22 cellular contexts compared by ENCODE assay signal in genomic region chr1:178155478-178156255, GRCh38.
DNase-seq lines count a peak whose midpoint lies in the region; ATAC-seq, FAIRE-seq and TF ChIP-seq lines count a peak whose summit lies in the region.
"Had no signal": no experiment of that assay in that cellular context is flagged by ENCODE, and none has a peak within 500 bp of the region (broad histone marks: within the 10 kb centered on the region; RNA-seq: fewer than 3 reads in every experiment).

No MANE protein-coding gene starts in this region.

- BruUV-seq in Caco-2 (replicated peaks; lab: Mats Ljungman, UMichigan) = no TSS peak

- no peak overlapping the region for H3K27ac Mint-ChIP-seq in Caco-2 (ENCODE audit: unreplicated experiment)
- H3K27ac Mint-ChIP-seq in nephron progenitor cell = peak overlapping the region; percentile 29
- no peak overlapping the region for H3K27ac Mint-ChIP-seq in endothelial cell (ENCODE audit: unreplicated experiment)
- H3K27ac Mint-ChIP-seq: activated naive CD4-positive, alpha-beta T cell treated with anti-CD3 and anti-CD28 coated beads for 36 hours; endodermal cell had no signal

- peaks cover 14% of the 10 kb centered on the region; the same call in 1 of the 2 replicates for H3K4me1 ChIP-seq in Caco-2
- H3K4me1 ChIP-seq: SJSA1 had no signal

- H3K4me1 Mint-ChIP-seq in Caco-2 (ENCODE audit: low read depth, unreplicated experiment) (peaks cover 17% of the 10 kb centered on the region), nephron progenitor cell (no peaks in the 10 kb centered on the region), endothelial cell (ENCODE audit: unreplicated experiment) (peaks cover 9% of the 10 kb centered on the region)

- H3K9me3 Mint-ChIP-seq in Caco-2 (ENCODE audit: unreplicated experiment) (no peaks in the 10 kb centered on the region), nephron progenitor cell (no peaks in the 10 kb centered on the region), endothelial cell (ENCODE audit: unreplicated experiment) (no peaks in the 10 kb centered on the region)
- H3K9me3 Mint-ChIP-seq: activated naive CD4-positive, alpha-beta T cell treated with anti-CD3 and anti-CD28 coated beads for 36 hours; activated T-cell treated with anti-CD3 and anti-CD28 coated beads, Interleukin-2, amount 50 U/mL, for 4 hours; endodermal cell had no signal

- no peaks in the 10 kb centered on the region for H3K9me3 ChIP-seq in Caco-2
- H3K9me3 ChIP-seq: heart left ventricle, SJSA1, thoracic aorta had no signal

- H3K36me3 ChIP-seq in Caco-2 (ENCODE audit: control insufficient read depth, insufficient read depth, low read length) = no peaks in the 10 kb centered on the region
- H3K36me3 ChIP-seq: heart left ventricle, SJSA1, thoracic aorta had no signal

- H3K36me3 Mint-ChIP-seq in Caco-2 (ENCODE audit: insufficient read depth, unreplicated experiment) (no peaks in the 10 kb centered on the region), nephron progenitor cell (ENCODE audit: low read depth) (no peaks in the 10 kb centered on the region), endothelial cell (ENCODE audit: low read depth, unreplicated experiment) (no peaks in the 10 kb centered on the region)

- peak; percentile 83 for FAIRE-seq in RCC 7860 (lab: Jason Lieb, UNC)

- POLR2A ChIA-PET in Caco-2 (lab: Charles Lee) = interaction anchor here (0.7 kb wide), 1 partner anchor 64 kb away, joined by 4 read pairs; no protein-coding TSS in a partner anchor

- H3K4me3 Mint-ChIP-seq in Caco-2 (ENCODE audit: unreplicated experiment) (peak overlapping the region; percentile 27), nephron progenitor cell (no peak overlapping the region), endothelial cell (ENCODE audit: unreplicated experiment) (no peak overlapping the region)
- H3K4me3 Mint-ChIP-seq: activated naive CD4-positive, alpha-beta T cell treated with anti-CD3 and anti-CD28 coated beads for 36 hours; activated T-cell treated with anti-CD3 and anti-CD28 coated beads, Interleukin-2, amount 50 U/mL, for 4 hours; endodermal cell had no signal

- H3K27me3 Mint-ChIP-seq in Caco-2 (ENCODE audit: insufficient read depth, unreplicated experiment) (no peaks in the 10 kb centered on the region), nephron progenitor cell (ENCODE audit: low read depth, poor library complexity) (peaks cover under 1% of the 10 kb centered on the region), endothelial cell (ENCODE audit: unreplicated experiment) (no peaks in the 10 kb centered on the region)

- peak in 1 of 2 experiments; percentile 3 for DNase-seq in Caco-2
- peak; percentile 46 for DNase-seq in RCC 7860 (ENCODE audit: low spot score)
- DNase-seq in epithelial cell of proximal tubule (ENCODE audit: low read depth) = peak; percentile 39
- no peak for DNase-seq in nephron progenitor cell
- DNase-seq in erythroblast (lab: John Stamatoyannopoulos, UW) = no peak
- DNase-seq in endothelial cell (ENCODE audit: low spot score) = no peak
- DNase-seq: ACHN; activated CD4-positive, alpha-beta T cell treated with anti-CD3 and anti-CD28 coated beads for 4 hours; activated naive CD4-positive, alpha-beta T cell treated with anti-CD3 and anti-CD28 coated beads for 36 hours; activated T-cell treated with anti-CD3 and anti-CD28 coated beads, Interleukin-2, amount 50 U/mL, for 4 hours; amniotic stem cell; endodermal cell; heart left ventricle; NCI-H146; NCI-H2171; NCI-H526; nucleus accumbens; stimulated activated naive CD8-positive, alpha-beta T cell treated with anti-CD3 and anti-CD28 coated beads, Interleukin-15, Interleukin-2, amounts not matched to agents 100 U/mL and 50 U/mL, for 24 hours had no signal

- CTCF ChIA-PET in Caco-2 (lab: Charles Lee) = no interaction called here

- ATAC-seq in HG02970 (IDR thresholded peaks at IDR 0.05; ENCODE audit: low FRiP score, unreplicated experiment) = no peak
- ATAC-seq in HG02840 (IDR thresholded peaks at IDR 0.05; ENCODE audit: low FRiP score, unreplicated experiment) = no peak
- ATAC-seq: activated T-cell treated with anti-CD3 and anti-CD28 coated beads, Interleukin-2, amount 50 U/mL, for 4 hours; heart left ventricle; stimulated activated naive CD8-positive, alpha-beta T cell treated with anti-CD3 and anti-CD28 coated beads, Interleukin-15, Interleukin-2, amounts not matched to agents 100 U/mL and 50 U/mL, for 24 hours had no signal

- no peak for TF ChIP-seq CTCF in Caco-2 (IDR thresholded peaks at IDR 0.05; ENCODE audit: insufficient read depth in 1 of 2, low read depth in 1 of 2, low read length in 1 of 2, severe bottlenecking in 1 of 2, unreplicated experiment in 1 of 2)
- no peak for TF ChIP-seq CTCF in epithelial cell of proximal tubule (conservative IDR thresholded peaks at IDR 0.05; ENCODE audit: low read depth, low read length)
- TF ChIP-seq CTCF in nephron progenitor cell (IDR thresholded peaks at IDR 0.05) = no peak
- no peak for TF ChIP-seq CTCF in endothelial cell (IDR thresholded peaks at IDR 0.05; ENCODE audit: unreplicated experiment)

- no peak for TF ChIP-seq POLR2A in erythroblast (IDR thresholded peaks at IDR 0.05; ENCODE audit: low read length)

- intact Hi-C loops in Caco-2 (cut with micrococcal nuclease; ENCODE audit: unreplicated experiment) = no loop called here

- H3K4me3 ChIP-seq in Caco-2 (ENCODE audit: low read depth, low read length) (no peak overlapping the region), epithelial cell of proximal tubule (ENCODE audit: low read depth, low read length) (peak overlapping the region; percentile 17)
- H3K4me3 ChIP-seq: heart left ventricle, SJSA1, thoracic aorta had no signal

- H3K27me3 ChIP-seq in Caco-2 (replicated peaks; ENCODE audit: control insufficient read depth, insufficient read depth, low read length) = no peaks in the 10 kb centered on the region
- H3K27me3 ChIP-seq: heart left ventricle, SJSA1 had no signal

Comparison
In these comparisons a context has a peak if more than half of its experiments do, and no peak if none do; other contexts are left out.
1. DNase-seq: peak in RCC 7860 (single experiment) and epithelial cell of proximal tubule (single experiment); none in nephron progenitor cell (single experiment), erythroblast (0 of 2) and endothelial cell (single experiment).